ENCODE assay signal across 17 cellular contexts in genomic region chr10:100505164-100505563, GRCh38. TPM values are rescaled to one million over a fixed set of nuclear protein-coding genes. Genes with fewer than 3 reads are reported as not detected.
DNase-seq lines count a peak whose midpoint lies in the region; ATAC-seq and TF ChIP-seq lines count a peak whose summit lies in the region.
"Had no signal": no experiment of that assay in that cellular context is flagged by ENCODE, and none has a peak within 500 bp of the region (broad histone marks: within the 10 kb centered on the region; RNA-seq: fewer than 3 reads in every experiment).

No MANE protein-coding gene starts in this region.

- no peaks in the 10 kb centered on the region for H3K27me3 ChIP-seq in HL-60 (ENCODE audit: insufficient read depth, poor library complexity, severe bottlenecking)

- no peak for ATAC-seq in natural killer cell treated with Interleukin-12 subunit alpha and Interleukin-12 subunit beta and Interleukin-15 and Interleukin-18, amount 100 ng/mL, for 72 hours
- ATAC-seq: GM12878, GM23338 had no signal

- in situ Hi-C loops in ACHN (cut with HindIII; ENCODE audit: low pct_ligation_motif_present, low pct_unique_long_range_greater_than_20kb, low sequenced_read_pairs), result no loop called here

- H3K9me3 Mint-ChIP-seq in activated CD4-positive, alpha-beta T cell treated with anti-CD3 and anti-CD28 coated beads, Interleukin-2, amount 10 ng/mL, durations not matched to agents 24 days and 14 days, result no peaks in the 10 kb centered on the region
- no peaks in the 10 kb centered on the region for H3K9me3 Mint-ChIP-seq in activated naive CD4-positive, alpha-beta T cell treated with anti-CD3 and anti-CD28 coated beads, Interleukin-2, amount 10 ng/mL, durations not matched to agents 7 days and 5 days
- H3K9me3 Mint-ChIP-seq in activated T-helper 2 cell treated with anti-CD3 and anti-CD28 coated beads, Interferon-gamma antibody, Interleukin-2, Interleukin-4, amounts not matched to agents 10 μg/mL and 5 μg/mL and 100 μg/mL, durations not matched to agents 14 hours and 24 hours and 36 hours, result no peaks in the 10 kb centered on the region
- no peaks in the 10 kb centered on the region for H3K9me3 Mint-ChIP-seq in natural killer cell treated with Interleukin-12 subunit alpha and Interleukin-12 subunit beta and Interleukin-15 and Interleukin-18, amount 100 ng/mL, for 72 hours
- H3K9me3 Mint-ChIP-seq: CD4-positive, alpha-beta T cell; GM23338 had no signal

- no peak for TF ChIP-seq CTCF in HL-60 (IDR thresholded peaks at IDR 0.05; ENCODE audit: insufficient read depth, low read length)

- peaks cover 55% of the 10 kb centered on the region for H3K36me3 Mint-ChIP-seq in activated CD4-positive, alpha-beta T cell treated with anti-CD3 and anti-CD28 coated beads, Interleukin-2, amount 10 ng/mL, durations not matched to agents 24 days and 14 days (ENCODE audit: low read depth)
- H3K36me3 Mint-ChIP-seq in activated naive CD4-positive, alpha-beta T cell treated with anti-CD3 and anti-CD28 coated beads, Interleukin-2, amount 10 ng/mL, durations not matched to agents 7 days and 5 days, result peaks cover 71% of the 10 kb centered on the region
- H3K36me3 Mint-ChIP-seq in activated T-helper 2 cell treated with anti-CD3 and anti-CD28 coated beads, Interferon-gamma antibody, Interleukin-2, Interleukin-4, amounts not matched to agents 10 μg/mL and 5 μg/mL and 100 μg/mL, durations not matched to agents 14 hours and 24 hours and 36 hours (ENCODE audit: low read depth), result peaks cover 63% of the 10 kb centered on the region
- peaks cover 24% of the 10 kb centered on the region for H3K36me3 Mint-ChIP-seq in natural killer cell treated with Interleukin-12 subunit alpha and Interleukin-12 subunit beta and Interleukin-15 and Interleukin-18, amount 100 ng/mL, for 72 hours

- H3K27ac ChIP-seq in HL-60 (replicated peaks), result peak overlapping the region; percentile 81

- no peaks in the 10 kb centered on the region for H3K27me3 Mint-ChIP-seq in activated CD4-positive, alpha-beta T cell treated with anti-CD3 and anti-CD28 coated beads, Interleukin-2, amount 10 ng/mL, durations not matched to agents 24 days and 14 days
- no peaks in the 10 kb centered on the region for H3K27me3 Mint-ChIP-seq in activated naive CD4-positive, alpha-beta T cell treated with anti-CD3 and anti-CD28 coated beads, Interleukin-2, amount 10 ng/mL, durations not matched to agents 7 days and 5 days
- no peaks in the 10 kb centered on the region for H3K27me3 Mint-ChIP-seq in activated T-helper 2 cell treated with anti-CD3 and anti-CD28 coated beads, Interferon-gamma antibody, Interleukin-2, Interleukin-4, amounts not matched to agents 10 μg/mL and 5 μg/mL and 100 μg/mL, durations not matched to agents 14 hours and 24 hours and 36 hours (ENCODE audit: low read depth)
- H3K27me3 Mint-ChIP-seq in natural killer cell treated with Interleukin-12 subunit alpha and Interleukin-12 subunit beta and Interleukin-15 and Interleukin-18, amount 100 ng/mL, for 72 hours, result no peaks in the 10 kb centered on the region
- H3K27me3 Mint-ChIP-seq: B cell; CD4-positive, alpha-beta T cell had no signal

- CTCF ChIA-PET in activated naive CD4-positive, alpha-beta T cell treated with anti-CD3 and anti-CD28 coated beads, Interleukin-2, amount 10 ng/mL, durations not matched to agents 7 days and 5 days (lab: Charles Lee), result interaction anchor here (1.6 to 12.3 kb wide), 2 partner anchors 11 to 21 kb away, joined by 4 to 206 read pairs; no protein-coding TSS in a partner anchor

- no peak for DNase-seq in activated CD4-positive, alpha-beta T cell treated with anti-CD3 and anti-CD28 coated beads, Interleukin-2, amount 10 ng/mL, durations not matched to agents 24 days and 14 days
- no peak for DNase-seq in activated CD4-positive, alpha-beta T cell treated with anti-CD3 and anti-CD28 coated beads for 4 hours
- no peak for DNase-seq in activated naive CD4-positive, alpha-beta T cell treated with anti-CD3 and anti-CD28 coated beads, Interleukin-2, amount 10 ng/mL, durations not matched to agents 7 days and 5 days
- DNase-seq in activated naive CD4-positive, alpha-beta T cell (lab: John Stamatoyannopoulos, UW), result no peak
- DNase-seq in HL-60 (ENCODE audit: low read depth in 1 of 2, low spot score in 1 of 2), result no peak
- DNase-seq in activated T-helper 2 cell treated with anti-CD3 and anti-CD28 coated beads, Interferon-gamma antibody, Interleukin-2, Interleukin-4, amounts not matched to agents 10 μg/mL and 5 μg/mL and 100 μg/mL, durations not matched to agents 14 hours and 24 hours and 36 hours (ENCODE audit: low spot score), result no peak
- no peak for DNase-seq in ACHN
- DNase-seq in natural killer cell treated with Interleukin-12 subunit alpha and Interleukin-12 subunit beta and Interleukin-15 and Interleukin-18, amount 100 ng/mL, for 72 hours (ENCODE audit: low spot score), result no peak
- DNase-seq: C1 segment of cervical spinal cord; Calu3; CD4-positive, alpha-beta T cell; DMS 273 treated with DMSO at 0.1 percent for 48 hours; H7 had no signal

- no peak overlapping the region for H3K4me3 ChIP-seq in HL-60 (replicated peaks; ENCODE audit: insufficient read depth, low read length)
- H3K4me3 ChIP-seq: GM12878, GM23338 had no signal

- H3K4me3 Mint-ChIP-seq in activated CD4-positive, alpha-beta T cell treated with anti-CD3 and anti-CD28 coated beads, Interleukin-2, amount 10 ng/mL, durations not matched to agents 24 days and 14 days, result peak overlapping the region; percentile 80
- H3K4me3 Mint-ChIP-seq in activated naive CD4-positive, alpha-beta T cell treated with anti-CD3 and anti-CD28 coated beads, Interleukin-2, amount 10 ng/mL, durations not matched to agents 7 days and 5 days, result peak overlapping the region; percentile 79
- peak overlapping the region; percentile 52 for H3K4me3 Mint-ChIP-seq in activated T-helper 2 cell treated with anti-CD3 and anti-CD28 coated beads, Interferon-gamma antibody, Interleukin-2, Interleukin-4, amounts not matched to agents 10 μg/mL and 5 μg/mL and 100 μg/mL, durations not matched to agents 14 hours and 24 hours and 36 hours (ENCODE audit: low read depth)
- no peak overlapping the region for H3K4me3 Mint-ChIP-seq in natural killer cell treated with Interleukin-12 subunit alpha and Interleukin-12 subunit beta and Interleukin-15 and Interleukin-18, amount 100 ng/mL, for 72 hours
- H3K4me3 Mint-ChIP-seq: B cell; CD4-positive, alpha-beta T cell; GM23338 had no signal

- H3K27ac Mint-ChIP-seq in activated CD4-positive, alpha-beta T cell treated with anti-CD3 and anti-CD28 coated beads, Interleukin-2, amount 10 ng/mL, durations not matched to agents 24 days and 14 days, result peak overlapping the region; percentile 62
- H3K27ac Mint-ChIP-seq in activated naive CD4-positive, alpha-beta T cell treated with anti-CD3 and anti-CD28 coated beads, Interleukin-2, amount 10 ng/mL, durations not matched to agents 7 days and 5 days, result peak overlapping the region; percentile 92
- H3K27ac Mint-ChIP-seq in activated T-helper 2 cell treated with anti-CD3 and anti-CD28 coated beads, Interferon-gamma antibody, Interleukin-2, Interleukin-4, amounts not matched to agents 10 μg/mL and 5 μg/mL and 100 μg/mL, durations not matched to agents 14 hours and 24 hours and 36 hours, result peak overlapping the region; percentile 14
- H3K27ac Mint-ChIP-seq in natural killer cell treated with Interleukin-12 subunit alpha and Interleukin-12 subunit beta and Interleukin-15 and Interleukin-18, amount 100 ng/mL, for 72 hours, result no peak overlapping the region
- H3K27ac Mint-ChIP-seq: B cell; CD4-positive, alpha-beta T cell; GM23338 had no signal

- peaks cover 86% of the 10 kb centered on the region for H3K4me1 Mint-ChIP-seq in activated CD4-positive, alpha-beta T cell treated with anti-CD3 and anti-CD28 coated beads, Interleukin-2, amount 10 ng/mL, durations not matched to agents 24 days and 14 days
- H3K4me1 Mint-ChIP-seq in activated naive CD4-positive, alpha-beta T cell treated with anti-CD3 and anti-CD28 coated beads, Interleukin-2, amount 10 ng/mL, durations not matched to agents 7 days and 5 days, result peaks cover 92% of the 10 kb centered on the region
- peaks cover 68% of the 10 kb centered on the region for H3K4me1 Mint-ChIP-seq in activated T-helper 2 cell treated with anti-CD3 and anti-CD28 coated beads, Interferon-gamma antibody, Interleukin-2, Interleukin-4, amounts not matched to agents 10 μg/mL and 5 μg/mL and 100 μg/mL, durations not matched to agents 14 hours and 24 hours and 36 hours (ENCODE audit: low read depth)
- peaks cover 28 to 40% of the 10 kb centered on the region in 2 donors for H3K4me1 Mint-ChIP-seq in natural killer cell treated with Interleukin-12 subunit alpha and Interleukin-12 subunit beta and Interleukin-15 and Interleukin-18, amount 100 ng/mL, for 72 hours (ENCODE audit: low read depth in 2 of 2)
- H3K4me1 Mint-ChIP-seq: B cell had no signal

- intact Hi-C loops in activated CD4-positive, alpha-beta T cell treated with anti-CD3 and anti-CD28 coated beads, Interleukin-2, amount 10 ng/mL, durations not matched to agents 24 days and 14 days (cut with micrococcal nuclease), result loop anchor here (5.0 kb wide), 1 partner anchor 218 kb away; the partner anchor contains the start of gene BLOC1S2
- intact Hi-C loops in activated T-helper 2 cell treated with anti-CD3 and anti-CD28 coated beads, Interferon-gamma antibody, Interleukin-2, Interleukin-4, amounts not matched to agents 10 μg/mL and 5 μg/mL and 100 μg/mL, durations not matched to agents 14 hours and 24 hours and 36 hours (cut with micrococcal nuclease), result loop anchor here (5.0 kb wide), 1 partner anchor 318 kb away; the partner anchor contains the start of gene ERLIN1

RNA-seq across cellular contexts. Expression of gene SEC31B, which starts 14.5 kb away (rescaled TPM):
- 54.2 and 57.0 TPM in 2 replicates for total RNA-seq in activated CD4-positive, alpha-beta T cell treated with anti-CD3 and anti-CD28 coated beads, Interleukin-2, amount 10 ng/mL, durations not matched to agents 24 days and 14 days
- total RNA-seq in activated T-helper 2 cell treated with anti-CD3 and anti-CD28 coated beads, Interferon-gamma antibody, Interleukin-2, Interleukin-4, amounts not matched to agents 10 μg/mL and 5 μg/mL and 100 μg/mL, durations not matched to agents 14 hours and 24 hours and 36 hours, result 57.4 and 60.6 TPM in 2 replicates
- total RNA-seq in natural killer cell treated with Interleukin-12 subunit alpha and Interleukin-12 subunit beta and Interleukin-15 and Interleukin-18, amount 100 ng/mL, for 72 hours, result 10 to 100 TPM; 22.7 to 62.2 TPM

RNA-seq across cellular contexts. Expression of gene NDUFB8, which starts 24.5 kb away (rescaled TPM):
- 323 TPM in 2 replicates for total RNA-seq in activated CD4-positive, alpha-beta T cell treated with anti-CD3 and anti-CD28 coated beads, Interleukin-2, amount 10 ng/mL, durations not matched to agents 24 days and 14 days
- 278 and 283 TPM in 2 replicates for total RNA-seq in activated T-helper 2 cell treated with anti-CD3 and anti-CD28 coated beads, Interferon-gamma antibody, Interleukin-2, Interleukin-4, amounts not matched to agents 10 μg/mL and 5 μg/mL and 100 μg/mL, durations not matched to agents 14 hours and 24 hours and 36 hours
- total RNA-seq in natural killer cell treated with Interleukin-12 subunit alpha and Interleukin-12 subunit beta and Interleukin-15 and Interleukin-18, amount 100 ng/mL, for 72 hours, result 100 to 1,000 TPM; 165 to 209 TPM

RNA-seq across cellular contexts. Expression of gene HIF1AN, which starts 30.6 kb away (rescaled TPM):
- 47.4 and 51.3 TPM in 2 replicates for total RNA-seq in activated CD4-positive, alpha-beta T cell treated with anti-CD3 and anti-CD28 coated beads, Interleukin-2, amount 10 ng/mL, durations not matched to agents 24 days and 14 days
- total RNA-seq in activated T-helper 2 cell treated with anti-CD3 and anti-CD28 coated beads, Interferon-gamma antibody, Interleukin-2, Interleukin-4, amounts not matched to agents 10 μg/mL and 5 μg/mL and 100 μg/mL, durations not matched to agents 14 hours and 24 hours and 36 hours, result 46.7 and 47.9 TPM in 2 replicates
- total RNA-seq in natural killer cell treated with Interleukin-12 subunit alpha and Interleukin-12 subunit beta and Interleukin-15 and Interleukin-18, amount 100 ng/mL, for 72 hours, result 10 to 100 TPM; 49.2 to 57.6 TPM

RNA-seq across cellular contexts. Expression of gene WNT8B, which starts 42.4 kb away (rescaled TPM):
- total RNA-seq in activated CD4-positive, alpha-beta T cell treated with anti-CD3 and anti-CD28 coated beads, Interleukin-2, amount 10 ng/mL, durations not matched to agents 24 days and 14 days, result 0.16 and 0.43 TPM in 2 replicates
- total RNA-seq in activated T-helper 2 cell treated with anti-CD3 and anti-CD28 coated beads, Interferon-gamma antibody, Interleukin-2, Interleukin-4, amounts not matched to agents 10 μg/mL and 5 μg/mL and 100 μg/mL, durations not matched to agents 14 hours and 24 hours and 36 hours, result 0.14 and 0.21 TPM in 2 replicates
- total RNA-seq in natural killer cell treated with Interleukin-12 subunit alpha and Interleukin-12 subunit beta and Interleukin-15 and Interleukin-18, amount 100 ng/mL, for 72 hours, result not detected
- total RNA-seq: A172; B cell; Calu3; CD4-positive, alpha-beta T cell; GM12878 had no signal

Comparison
In these comparisons a context has a peak if more than half of its experiments do, and no peak if none do; other contexts are left out.
1. H3K27ac Mint-ChIP-seq: peak in activated CD4-positive, alpha-beta T cell treated with anti-CD3 and anti-CD28 coated beads, Interleukin-2, amount 10 ng/mL, durations not matched to agents 24 days and 14 days (single experiment), activated naive CD4-positive, alpha-beta T cell treated with anti-CD3 and anti-CD28 coated beads, Interleukin-2, amount 10 ng/mL, durations not matched to agents 7 days and 5 days (single experiment) and activated T-helper 2 cell treated with anti-CD3 and anti-CD28 coated beads, Interferon-gamma antibody, Interleukin-2, Interleukin-4, amounts not matched to agents 10 μg/mL and 5 μg/mL and 100 μg/mL, durations not matched to agents 14 hours and 24 hours and 36 hours (single experiment); none in natural killer cell treated with Interleukin-12 subunit alpha and Interleukin-12 subunit beta and Interleukin-15 and Interleukin-18, amount 100 ng/mL, for 72 hours (0 of 2).